ENCODE assay signal across 1 cellular context in the genomic region with DNA sequence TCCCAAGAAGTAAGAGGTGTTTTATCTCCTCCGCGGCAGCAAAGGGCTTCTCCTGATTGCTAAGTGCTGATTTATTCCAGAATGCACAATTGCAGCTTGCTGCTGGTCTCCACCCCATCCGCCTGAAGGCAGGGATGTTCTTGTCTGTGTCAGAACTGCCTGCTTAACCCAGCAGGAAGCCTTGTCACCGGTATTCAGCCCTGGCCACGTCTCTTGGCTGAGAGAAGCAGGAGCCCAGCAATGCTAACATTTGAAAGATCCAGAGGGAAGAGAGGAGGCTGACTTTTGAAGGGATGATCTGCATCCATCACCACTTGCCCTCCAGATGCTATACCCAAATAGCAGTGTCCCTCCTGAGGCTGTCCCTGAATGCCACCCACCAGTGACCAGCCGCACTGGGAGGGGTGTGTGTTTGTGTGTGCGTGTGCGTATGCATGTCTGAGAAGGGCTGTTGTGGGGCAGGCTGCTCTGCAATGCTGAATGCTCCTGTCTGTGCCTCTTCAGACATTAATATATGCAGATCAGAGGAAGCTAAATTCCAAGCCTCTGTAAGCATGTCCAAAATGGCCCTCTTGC.
TF ChIP-seq lines count a peak whose summit lies in the region.

No MANE protein-coding gene starts in this region.

TF ChIP-seq in SK-N-SH treated with all-trans-retinoic acid at 6 μM for 48 hours, 23 proteins besides CTCF, POLR2A, EP300 and RAD21 (continued from another document):
- TF ChIP-seq, protein P1, sequence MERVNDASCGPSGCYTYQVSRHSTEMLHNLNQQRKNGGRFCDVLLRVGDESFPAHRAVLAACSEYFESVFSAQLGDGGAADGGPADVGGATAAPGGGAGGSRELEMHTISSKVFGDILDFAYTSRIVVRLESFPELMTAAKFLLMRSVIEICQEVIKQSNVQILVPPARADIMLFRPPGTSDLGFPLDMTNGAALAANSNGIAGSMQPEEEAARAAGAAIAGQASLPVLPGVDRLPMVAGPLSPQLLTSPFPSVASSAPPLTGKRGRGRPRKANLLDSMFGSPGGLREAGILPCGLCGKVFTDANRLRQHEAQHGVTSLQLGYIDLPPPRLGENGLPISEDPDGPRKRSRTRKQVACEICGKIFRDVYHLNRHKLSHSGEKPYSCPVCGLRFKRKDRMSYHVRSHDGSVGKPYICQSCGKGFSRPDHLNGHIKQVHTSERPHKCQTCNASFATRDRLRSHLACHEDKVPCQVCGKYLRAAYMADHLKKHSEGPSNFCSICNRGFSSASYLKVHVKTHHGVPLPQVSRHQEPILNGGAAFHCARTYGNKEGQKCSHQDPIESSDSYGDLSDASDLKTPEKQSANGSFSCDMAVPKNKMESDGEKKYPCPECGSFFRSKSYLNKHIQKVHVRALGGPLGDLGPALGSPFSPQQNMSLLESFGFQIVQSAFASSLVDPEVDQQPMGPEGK (CRISPR knock-in tag; IDR thresholded peaks at IDR 0.05; ENCODE audit: borderline replicate concordance): no peak
- TF ChIP-seq ZNF70 (CRISPR knock-in tag; IDR thresholded peaks at IDR 0.05): no peak
- no peak for TF ChIP-seq ZNF8 (CRISPR knock-in tag; IDR thresholded peaks at IDR 0.05)
- TF ChIP-seq ARNTL (CRISPR knock-in tag; IDR thresholded peaks at IDR 0.05; ENCODE audit: borderline replicate concordance, low read depth): no peak
- TF ChIP-seq ZNF565 (CRISPR knock-in tag; conservative IDR thresholded peaks at IDR 0.05; ENCODE audit: low read depth): no peak
- TF ChIP-seq ZFP30 (CRISPR knock-in tag; IDR thresholded peaks at IDR 0.05): no peak
- TF ChIP-seq GLIS3 (CRISPR knock-in tag; IDR thresholded peaks at IDR 0.05): no peak
- no peak for TF ChIP-seq TCF4 (CRISPR knock-in tag; IDR thresholded peaks at IDR 0.05; ENCODE audit: borderline replicate concordance)
